Comparison of ENCODE assay signal across 20 cellular contexts in genomic region chr5:133066045-133066444, GRCh38. TPM values are rescaled to one million over a fixed set of nuclear protein-coding genes. Genes with fewer than 3 reads are reported as not detected.
DNase-seq lines count a peak whose midpoint lies in the region; ATAC-seq and TF ChIP-seq lines count a peak whose summit lies in the region.
"Had no signal": no experiment of that assay in that cellular context is flagged by ENCODE, and none has a peak within 500 bp of the region (broad histone marks: within the 10 kb centered on the region; RNA-seq: fewer than 3 reads in every experiment).

No MANE protein-coding gene starts in this region.

- peaks cover 22% of the 10 kb centered on the region for H3K79me1 ChIP-seq in mesenchymal stem cell (replicated peaks; ENCODE audit: low read length, poor library complexity, severe bottlenecking)

- intact Hi-C loops in Calu3 (cut with micrococcal nuclease; ENCODE audit: unreplicated experiment), result loop anchor here (10.0 kb wide), 1 partner anchor 161 kb away; no protein-coding TSS in a partner anchor
- intact Hi-C loops in gastrocnemius medialis (cut with DNase I; ENCODE audit: low total_unique reads), result no loop called here

- WGBS in mesenchymal stem cell, result 100% methylated on average over 2 of the region's 2 CpGs

- H3K4me1 ChIP-seq in gastrocnemius medialis (peaks cover 35 to 51% of the 10 kb centered on the region in 2 donors), mesenchymal stem cell (ENCODE audit: control insufficient read depth, insufficient read depth, low read depth, low read length) (no peaks in the 10 kb centered on the region)
- H3K4me1 ChIP-seq: BE2C had no signal

- H2BK5ac ChIP-seq in mesenchymal stem cell (ENCODE audit: low read depth, low read length, poor library complexity, severe bottlenecking), result no peak overlapping the region

- no peaks in the 10 kb centered on the region for H3K27me3 ChIP-seq in gastrocnemius medialis
- H3K27me3 ChIP-seq in mesenchymal stem cell (ENCODE audit: control insufficient read depth in 1 of 2, insufficient read depth in 1 of 2, low read length in 2 of 2), result no peaks in the 10 kb centered on the region
- H3K27me3 ChIP-seq: BE2C had no signal

- H2BK15ac ChIP-seq in mesenchymal stem cell (ENCODE audit: low read depth, poor library complexity, severe bottlenecking), result no peak overlapping the region

- H2AK5ac ChIP-seq in mesenchymal stem cell (ENCODE audit: low read length, severe bottlenecking), result no peak overlapping the region

- H3K36me3 ChIP-seq in gastrocnemius medialis (peaks cover 0 to 37% of the 10 kb centered on the region in 2 donors), mesenchymal stem cell (ENCODE audit: control insufficient read depth in 1 of 2, insufficient read depth in 2 of 2, low read depth in 1 of 2, low read length in 2 of 2) (peaks cover 16 to 63% of the 10 kb centered on the region in 2 experiments)

- H3K4me1 Mint-ChIP-seq in Calu3 (ENCODE audit: low read depth, unreplicated experiment), result peaks cover 57% of the 10 kb centered on the region

- H3K14ac ChIP-seq in mesenchymal stem cell (ENCODE audit: low read length in 2 of 2), result no peak overlapping the region

- peak overlapping the region; percentile 24 for H3K27ac Mint-ChIP-seq in Calu3 (ENCODE audit: unreplicated experiment)

- DNase-seq in Calu3, result no peak
- no peak for DNase-seq in LNCaP clone FGC (ENCODE audit: low read depth)
- no peak for DNase-seq in epithelial cell of prostate (ENCODE audit: low read depth, low spot score)
- no peak for DNase-seq in gastrocnemius medialis
- no peak for DNase-seq in mesenchymal stem cell
- DNase-seq in ACHN, result no peak
- no peak for DNase-seq in activated CD8-positive, alpha-beta memory T cell treated with anti-CD3 and anti-CD28 coated beads, Interleukin-2, amount 50 U/mL, for 4 hours
- DNase-seq: BE2C; CD4-positive, alpha-beta memory T cell; DMS79 treated with DMSO at 0.1 percent for 48 hours; GOT3; KBM-7; NCI-H1048; NCI-H1436 treated with DMSO at 0.1 percent for 48 hours; NCI-H2029 treated with DMSO at 0.1 percent for 48 hours; NCI-H510A; NCI-H774 had no signal

- in situ Hi-C loops in gastrocnemius medialis (cut with MboI; ENCODE audit: low sequenced_read_pairs in 4 of 4) (no loop called here), ACHN (cut with HindIII; ENCODE audit: low pct_ligation_motif_present, low pct_unique_long_range_greater_than_20kb, low sequenced_read_pairs) (no loop called here)

- H3K9me3 ChIP-seq in gastrocnemius medialis, result no peaks in the 10 kb centered on the region
- no peaks in the 10 kb centered on the region for H3K9me3 ChIP-seq in mesenchymal stem cell (ENCODE audit: control insufficient read depth, low read length)
- H3K9me3 ChIP-seq: BE2C had no signal

- no peak overlapping the region for H3K18ac ChIP-seq in mesenchymal stem cell (ENCODE audit: low read depth in 1 of 2, low read length in 2 of 2)

- CTCF ChIA-PET in Calu3 (lab: Charles Lee), result no interaction called here

- TF ChIP-seq CTCF in Calu3 (IDR thresholded peaks at IDR 0.05; ENCODE audit: unreplicated experiment) (no peak), LNCaP clone FGC (IDR thresholded peaks at IDR 0.05; ENCODE audit: control insufficient read depth, extremely low read depth, insufficient read depth) (no peak), gastrocnemius medialis (IDR thresholded peaks at IDR 0.05 in 4 of 5, conservative IDR thresholded peaks at IDR 0.05 in 1 of 5) (no peak)

- peak overlapping the region; percentile 21 for H3K4me3 Mint-ChIP-seq in Calu3 (ENCODE audit: low read depth, unreplicated experiment)
- H3K4me3 Mint-ChIP-seq: CD4-positive, alpha-beta memory T cell had no signal

- no peak overlapping the region for H4K8ac ChIP-seq in mesenchymal stem cell (ENCODE audit: low read length)

- TF ChIP-seq POLR2A in gastrocnemius medialis (IDR thresholded peaks at IDR 0.05), result no peak

- H3K27ac ChIP-seq in epithelial cell of prostate (peak overlapping the region; percentile 59), gastrocnemius medialis (peak overlapping the region; percentile 10 to 38 (median 25)), mesenchymal stem cell (ENCODE audit: low read length, poor library complexity, severe bottlenecking) (no peak overlapping the region)

- H2AFZ ChIP-seq in mesenchymal stem cell (ENCODE audit: low read depth, low read length), result no peak overlapping the region

- peak overlapping the region; percentile 28 for H3K4me3 ChIP-seq in LNCaP clone FGC (ENCODE audit: low read depth, low read length)
- H3K4me3 ChIP-seq in gastrocnemius medialis, result no peak overlapping the region
- no peak overlapping the region for H3K4me3 ChIP-seq in mesenchymal stem cell (ENCODE audit: insufficient read depth in 1 of 2, low read depth in 1 of 2, low read length in 2 of 2)

- H3K36me3 Mint-ChIP-seq in Calu3 (ENCODE audit: insufficient read depth, unreplicated experiment), result peaks cover 66% of the 10 kb centered on the region

- no peak overlapping the region for H2BK120ac ChIP-seq in mesenchymal stem cell (ENCODE audit: low read depth, low read length)

- no peaks in the 10 kb centered on the region for H3K27me3 Mint-ChIP-seq in Calu3 (ENCODE audit: unreplicated experiment)
- H3K27me3 Mint-ChIP-seq: CD4-positive, alpha-beta memory T cell had no signal

- H4K91ac ChIP-seq in mesenchymal stem cell (ENCODE audit: low read length), result no peak overlapping the region

- no peak overlapping the region for H3K4ac ChIP-seq in mesenchymal stem cell (ENCODE audit: low read depth in 1 of 2, low read length in 2 of 2)

- no peak overlapping the region for H3K23ac ChIP-seq in mesenchymal stem cell (ENCODE audit: low read length in 2 of 2)

- no peak overlapping the region for H3K9ac ChIP-seq in mesenchymal stem cell (ENCODE audit: low read length)

- H2BK12ac ChIP-seq in mesenchymal stem cell (ENCODE audit: low read length in 2 of 2), result no peak overlapping the region

- H3K4me2 ChIP-seq in mesenchymal stem cell (ENCODE audit: low read length, poor library complexity, severe bottlenecking), result no peak overlapping the region

- H3K9me3 Mint-ChIP-seq in Calu3 (ENCODE audit: low read depth, unreplicated experiment), result no peaks in the 10 kb centered on the region
- H3K9me3 Mint-ChIP-seq: CD4-positive, alpha-beta memory T cell had no signal

- ATAC-seq in gastrocnemius medialis (peak in 1 of 2 donors; percentile 73), GM21529 (IDR thresholded peaks at IDR 0.05; ENCODE audit: unreplicated experiment) (no peak)
- ATAC-seq: Panc1, Right ventricle myocardium inferior had no signal

- TSS peak; percentile 1 for BruUV-seq in Calu3 (replicated peaks; lab: Mats Ljungman, UMichigan)

RNA-seq across cellular contexts. Expression of gene HSPA4, which starts 14.2 kb away (rescaled TPM):
- 294 and 296 TPM in 2 replicates for total RNA-seq in Calu3 (2022)
- total RNA-seq in gastrocnemius medialis, result 10 to 100 TPM; 62.6 to 96.4 (median 74.1) TPM
- 154 TPM for polyA plus RNA-seq in mesenchymal stem cell (2013, experiment 1 of 2)
- 164 TPM for polyA plus RNA-seq in mesenchymal stem cell (2013, experiment 2 of 2)

RNA-seq across cellular contexts. Expression of gene ZCCHC10, which starts 39.7 kb away (rescaled TPM):
- 25.9 and 31.8 TPM in 2 replicates for total RNA-seq in Calu3 (2022)
- total RNA-seq in gastrocnemius medialis, result 10 to 100 TPM in 3 of 4 donors, 1 to 10 TPM in 1; 8.9 to 28.9 (median 18.5) TPM
- polyA plus RNA-seq in mesenchymal stem cell (2013, experiment 1 of 2), result 37.4 TPM
- 36.9 TPM for polyA plus RNA-seq in mesenchymal stem cell (2013, experiment 2 of 2)
